Comparison of ENCODE assay signal across 17 cellular contexts in genomic region chr10:3676564-3676963, GRCh38.
"Had no signal": no experiment of that assay in that cellular context is flagged by ENCODE, and none has a peak within 500 bp of the region (broad histone marks: within the 10 kb centered on the region; RNA-seq: fewer than 3 reads in every experiment).

No MANE protein-coding gene starts in this region.

- H3K36me3 ChIP-seq: brain microvascular endothelial cell, neural progenitor cell, tibial artery had no signal

- ATAC-seq: activated CD8-positive, alpha-beta memory T cell treated with anti-CD3 and anti-CD28 coated beads, Interleukin-2, amount 10 ng/mL, durations not matched to agents 7 days and 5 days; activated naive CD4-positive, alpha-beta T cell treated with anti-CD3 and anti-CD28 coated beads, Interleukin-2, amount 50 U/mL, for 72 hours; effector memory CD8-positive, alpha-beta T cell had no signal

- H3K27me3 ChIP-seq: brain microvascular endothelial cell, neural progenitor cell, tibial artery had no signal

- H3K4me3 ChIP-seq: neural progenitor cell, tibial artery had no signal

- DNase-seq: activated CD4-positive, alpha-beta T cell treated with anti-CD3 and anti-CD28 coated beads for 1 hour; activated CD4-positive, alpha-beta T cell treated with anti-CD3 and anti-CD28 coated beads, Interleukin-2, amount 50 U/mL, for 48 hours; activated CD8-positive, alpha-beta memory T cell treated with anti-CD3 and anti-CD28 coated beads, Interleukin-2, amount 10 ng/mL, durations not matched to agents 7 days and 5 days; activated effector memory CD4-positive, alpha-beta T cell treated with Interleukin-2 at 50 U/mL for 16 hours; activated T-cell treated with anti-CD3 and anti-CD28 coated beads, Interleukin-2, amount 50 U/mL, for 24 hours; brain microvascular endothelial cell; cerebellar nuclear complex; effector memory CD8-positive, alpha-beta T cell; erythroblast; hippocampal formation; midbrain; retina; stimulated activated CD4-positive, alpha-beta T cell treated with anti-CD3 and anti-CD28 coated beads, Interleukin-4, amount 100 ng/mL, for 24 hours; T-helper 9 cell; tibial artery had no signal
